ENCODE assay signal across 24 cellular contexts in genomic region chr17:58510075-58510474, GRCh38. TPM values are rescaled to one million over a fixed set of nuclear protein-coding genes. Genes with fewer than 3 reads are reported as not detected.
DNase-seq lines count a peak whose midpoint lies in the region; ATAC-seq and TF ChIP-seq lines count a peak whose summit lies in the region.
"Had no signal": no experiment of that assay in that cellular context is flagged by ENCODE, and none has a peak within 500 bp of the region (broad histone marks: within the 10 kb centered on the region; RNA-seq: fewer than 3 reads in every experiment).

No MANE protein-coding gene starts in this region.

- no peak overlapping the region for H3K18ac ChIP-seq in mesendoderm (ENCODE audit: low read length)

- H3K4ac ChIP-seq in mesendoderm (ENCODE audit: low read depth, low read length) = no peak overlapping the region

- no peak for DNase-seq in activated CD4-positive, alpha-beta T cell treated with anti-CD3 and anti-CD28 coated beads, Interleukin-2, amount 10 ng/mL, durations not matched to agents 24 days and 14 days
- DNase-seq in activated CD4-positive, alpha-beta T cell treated with anti-CD3 and anti-CD28 coated beads, Interleukin-2, amount 50 U/mL, for 4 hours = no peak
- no peak for DNase-seq in CD4-positive, CD25-positive, alpha-beta regulatory T cell
- DNase-seq in neural crest cell (ENCODE audit: low read depth, low spot score) (no peak), middle frontal gyrus (ENCODE audit: extremely low spot score, low spot score) (no peak), mesendoderm (no peak)
- DNase-seq in activated naive CD4-positive, alpha-beta T cell treated with Interleukin-2 at 50 U/mL for 16 hours = no peak
- DNase-seq: 8988T; BE2C; CD4-positive, alpha-beta T cell; DMS153; GF-D8; H9; Karpas-422; NCI-H1092 treated with DMSO at 0.1 percent for 48 hours; NCI-H146; NCI-H2029 treated with DMSO at 0.1 percent for 48 hours; NCI-H2171 treated with DMSO at 0.1 percent for 48 hours; NCI-H446; Peyer's patch had no signal

- no peak overlapping the region for H3K4me2 ChIP-seq in mesendoderm (ENCODE audit: low read length)

- H2AK5ac ChIP-seq in mesendoderm (ENCODE audit: low read length) = no peak overlapping the region

- no peaks in the 10 kb centered on the region for H3K9me3 ChIP-seq in CD4-positive, CD25-positive, alpha-beta regulatory T cell (ENCODE audit: control insufficient read depth in 2 of 2, low read length in 2 of 2)
- H3K9me3 ChIP-seq: BE2C, Peyer's patch had no signal

- H3K36me3 Mint-ChIP-seq in activated CD4-positive, alpha-beta T cell treated with anti-CD3 and anti-CD28 coated beads, Interleukin-2, amount 10 ng/mL, durations not matched to agents 24 days and 14 days (ENCODE audit: low read depth) = peaks cover 58% of the 10 kb centered on the region
- peaks cover 50% of the 10 kb centered on the region for H3K36me3 Mint-ChIP-seq in CD4-positive, CD25-positive, alpha-beta regulatory T cell
- H3K36me3 Mint-ChIP-seq in activated T-helper 17 cell treated with anti-CD3 and anti-CD28 coated beads, Interleukin-2, amount 50 U/mL, for 72 hours (ENCODE audit: low read depth) = peaks cover 89% of the 10 kb centered on the region
- H3K36me3 Mint-ChIP-seq in neural crest cell (ENCODE audit: low read depth) = peaks cover 19% of the 10 kb centered on the region

- H3K79me2 ChIP-seq in mesendoderm (ENCODE audit: control insufficient read depth, insufficient read depth, low read length) = peaks cover 2% of the 10 kb centered on the region

- intact Hi-C loops in activated CD4-positive, alpha-beta T cell treated with anti-CD3 and anti-CD28 coated beads, Interleukin-2, amount 10 ng/mL, durations not matched to agents 24 days and 14 days (cut with micrococcal nuclease) = no loop called here

- peaks cover 30% of the 10 kb centered on the region for H3K4me1 Mint-ChIP-seq in activated CD4-positive, alpha-beta T cell treated with anti-CD3 and anti-CD28 coated beads, Interleukin-2, amount 10 ng/mL, durations not matched to agents 24 days and 14 days
- peaks cover 17 to 42% (median 27%) of the 10 kb centered on the region in 4 donors for H3K4me1 Mint-ChIP-seq in CD4-positive, CD25-positive, alpha-beta regulatory T cell
- peaks cover 26% of the 10 kb centered on the region for H3K4me1 Mint-ChIP-seq in activated T-helper 17 cell treated with anti-CD3 and anti-CD28 coated beads, Interleukin-2, amount 50 U/mL, for 72 hours
- H3K4me1 Mint-ChIP-seq in neural crest cell = peaks cover 22% of the 10 kb centered on the region

- H3K56ac ChIP-seq in mesendoderm (ENCODE audit: low read length) = no peak overlapping the region

- no peaks in the 10 kb centered on the region for H3K9me3 Mint-ChIP-seq in activated CD4-positive, alpha-beta T cell treated with anti-CD3 and anti-CD28 coated beads, Interleukin-2, amount 10 ng/mL, durations not matched to agents 24 days and 14 days
- H3K9me3 Mint-ChIP-seq in CD4-positive, CD25-positive, alpha-beta regulatory T cell = no peaks in the 10 kb centered on the region
- H3K9me3 Mint-ChIP-seq in activated T-helper 17 cell treated with anti-CD3 and anti-CD28 coated beads, Interleukin-2, amount 50 U/mL, for 72 hours = no peaks in the 10 kb centered on the region
- no peaks in the 10 kb centered on the region for H3K9me3 Mint-ChIP-seq in neural crest cell
- H3K9me3 Mint-ChIP-seq: CD4-positive, alpha-beta T cell; H9 had no signal

- H4K8ac ChIP-seq in mesendoderm (ENCODE audit: low read depth, low read length) = no peak overlapping the region

- no peak overlapping the region for H3K4me3 ChIP-seq in CD4-positive, CD25-positive, alpha-beta regulatory T cell (ENCODE audit: low read depth, low read length)
- H3K4me3 ChIP-seq in mesendoderm (ENCODE audit: low read length) = no peak overlapping the region
- H3K4me3 ChIP-seq: Peyer's patch had no signal

- no peaks in the 10 kb centered on the region for H3K27me3 Mint-ChIP-seq in activated CD4-positive, alpha-beta T cell treated with anti-CD3 and anti-CD28 coated beads, Interleukin-2, amount 10 ng/mL, durations not matched to agents 24 days and 14 days
- no peaks in the 10 kb centered on the region for H3K27me3 Mint-ChIP-seq in CD4-positive, CD25-positive, alpha-beta regulatory T cell
- no peaks in the 10 kb centered on the region for H3K27me3 Mint-ChIP-seq in activated T-helper 17 cell treated with anti-CD3 and anti-CD28 coated beads, Interleukin-2, amount 50 U/mL, for 72 hours
- H3K27me3 Mint-ChIP-seq in neural crest cell (ENCODE audit: low read depth) = no peaks in the 10 kb centered on the region
- H3K27me3 Mint-ChIP-seq: CD4-positive, alpha-beta T cell had no signal

- H3K27ac ChIP-seq in CD4-positive, CD25-positive, alpha-beta regulatory T cell (ENCODE audit: insufficient read depth, low read length, poor library complexity, severe bottlenecking) = no peak overlapping the region
- no peak overlapping the region for H3K27ac ChIP-seq in mesendoderm (ENCODE audit: low read depth, low read length)
- H3K27ac ChIP-seq: HL-60, Peyer's patch had no signal

- peak overlapping the region; percentile 27 for H3K27ac Mint-ChIP-seq in activated CD4-positive, alpha-beta T cell treated with anti-CD3 and anti-CD28 coated beads, Interleukin-2, amount 10 ng/mL, durations not matched to agents 24 days and 14 days
- peak overlapping the region in 2 of 3 donors; percentile 12 to 28 for H3K27ac Mint-ChIP-seq in CD4-positive, CD25-positive, alpha-beta regulatory T cell
- peak overlapping the region; percentile 8 for H3K27ac Mint-ChIP-seq in activated T-helper 17 cell treated with anti-CD3 and anti-CD28 coated beads, Interleukin-2, amount 50 U/mL, for 72 hours
- no peak overlapping the region for H3K27ac Mint-ChIP-seq in neural crest cell (ENCODE audit: unreplicated experiment)
- H3K27ac Mint-ChIP-seq: CD4-positive, alpha-beta T cell; H9 had no signal

- no peaks in the 10 kb centered on the region for H3K27me3 ChIP-seq in CD4-positive, CD25-positive, alpha-beta regulatory T cell (ENCODE audit: control insufficient read depth, insufficient read depth, low read length)
- H3K27me3 ChIP-seq in mesendoderm (ENCODE audit: insufficient read depth, low read length, poor library complexity) = no peaks in the 10 kb centered on the region
- H3K27me3 ChIP-seq: BE2C, Peyer's patch had no signal

- no peak overlapping the region for H2BK120ac ChIP-seq in mesendoderm (ENCODE audit: low read depth, low read length)

- H3K4me3 Mint-ChIP-seq in activated CD4-positive, alpha-beta T cell treated with anti-CD3 and anti-CD28 coated beads, Interleukin-2, amount 10 ng/mL, durations not matched to agents 24 days and 14 days = no peak overlapping the region
- H3K4me3 Mint-ChIP-seq in CD4-positive, CD25-positive, alpha-beta regulatory T cell = no peak overlapping the region
- H3K4me3 Mint-ChIP-seq in activated T-helper 17 cell treated with anti-CD3 and anti-CD28 coated beads, Interleukin-2, amount 50 U/mL, for 72 hours = no peak overlapping the region
- peak overlapping the region; percentile 11 for H3K4me3 Mint-ChIP-seq in neural crest cell
- H3K4me3 Mint-ChIP-seq: CD4-positive, alpha-beta T cell; H9 had no signal

- peaks cover 20% of the 10 kb centered on the region for H3K4me1 ChIP-seq in CD4-positive, CD25-positive, alpha-beta regulatory T cell (ENCODE audit: control insufficient read depth, insufficient read depth, low read length, poor library complexity, severe bottlenecking)
- H3K4me1 ChIP-seq in mesendoderm (ENCODE audit: control insufficient read depth, low read depth, low read length) = peaks cover 3% of the 10 kb centered on the region
- H3K4me1 ChIP-seq: BE2C had no signal

- no CpG with 5 or more reads among the region's 5 CpGs for WGBS in mesendoderm (ENCODE audit: extremely low coverage, insufficient coverage, low lambda C conversion rate)

- no peak overlapping the region for H2BK15ac ChIP-seq in mesendoderm (replicated peaks; ENCODE audit: low read depth)

- H3K79me1 ChIP-seq in mesendoderm (ENCODE audit: low read length) = peaks cover 13% of the 10 kb centered on the region

- H2BK5ac ChIP-seq in mesendoderm (ENCODE audit: low read length) = no peak overlapping the region

- H3K23ac ChIP-seq in mesendoderm (ENCODE audit: low read length) = no peak overlapping the region

- H3K9ac ChIP-seq in mesendoderm (ENCODE audit: low read length) = no peak overlapping the region

- no peak for TF ChIP-seq CTCF in neural crest cell (conservative IDR thresholded peaks at IDR 0.05)

- peaks cover 63% of the 10 kb centered on the region for H3K36me3 ChIP-seq in CD4-positive, CD25-positive, alpha-beta regulatory T cell (ENCODE audit: control insufficient read depth, insufficient read depth, low read length)
- H3K36me3 ChIP-seq in mesendoderm (ENCODE audit: control insufficient read depth, insufficient read depth, low read length) = peaks cover 6% of the 10 kb centered on the region

- no peak overlapping the region for H4K5ac ChIP-seq in mesendoderm (ENCODE audit: low read length)

- no peak for ATAC-seq in CD4-positive, CD25-positive, alpha-beta regulatory T cell (ENCODE audit: low read depth in 2 of 2)
- ATAC-seq in activated T-helper 17 cell treated with anti-CD3 and anti-CD28 coated beads, Interleukin-2, amount 50 U/mL, for 72 hours (replicated peaks) = no peak
- ATAC-seq: Right ventricle myocardium inferior had no signal

RNA-seq across cellular contexts. Expression of gene MTMR4, which starts 4.4 kb away (rescaled TPM):
- 84.2 and 89.0 TPM in 2 replicates for total RNA-seq in activated CD4-positive, alpha-beta T cell treated with anti-CD3 and anti-CD28 coated beads, Interleukin-2, amount 10 ng/mL, durations not matched to agents 24 days and 14 days
- 43.6 TPM for total RNA-seq in CD4-positive, CD25-positive, alpha-beta regulatory T cell
- 10 to 100 TPM; 16.5 to 23.8 (median 18.6) TPM for polyA plus RNA-seq in CD4-positive, CD25-positive, alpha-beta regulatory T cell
- total RNA-seq in activated T-helper 17 cell treated with anti-CD3 and anti-CD28 coated beads, Interleukin-2, amount 50 U/mL, for 72 hours = 10 to 100 TPM; 67.1 to 72.1 TPM
- 97.4 and 102 TPM in 2 replicates for total RNA-seq in neural crest cell
- 10.5 TPM for polyA plus RNA-seq in mesendoderm (2013, experiment 1 of 2)
- 10.3 TPM for polyA plus RNA-seq in mesendoderm (2013, experiment 2 of 2)

RNA-seq across cellular contexts. Expression of gene HSF5, which starts 21.9 kb away (rescaled TPM):
- total RNA-seq in activated CD4-positive, alpha-beta T cell treated with anti-CD3 and anti-CD28 coated beads, Interleukin-2, amount 10 ng/mL, durations not matched to agents 24 days and 14 days = 0.80 and 0.91 TPM in 2 replicates
- 3.0 TPM for total RNA-seq in CD4-positive, CD25-positive, alpha-beta regulatory T cell
- polyA plus RNA-seq in CD4-positive, CD25-positive, alpha-beta regulatory T cell = 1 to 10 TPM in 3 of 4 donors, under 1 TPM in 1; 0.83 to 2.1 (median 1.4) TPM
- 1 to 10 TPM; 1.2 to 2.6 TPM for total RNA-seq in activated T-helper 17 cell treated with anti-CD3 and anti-CD28 coated beads, Interleukin-2, amount 50 U/mL, for 72 hours
- 0.05 and 0.11 TPM in 2 replicates for total RNA-seq in neural crest cell
- not detected for polyA plus RNA-seq in mesendoderm (2013, experiment 1 of 2)
- polyA plus RNA-seq in mesendoderm (2013, experiment 2 of 2) = not detected
- total RNA-seq: H9, HT1080, Right ventricle myocardium inferior had no signal
